8 cellular contexts compared by ENCODE assay signal in the genomic region with DNA sequence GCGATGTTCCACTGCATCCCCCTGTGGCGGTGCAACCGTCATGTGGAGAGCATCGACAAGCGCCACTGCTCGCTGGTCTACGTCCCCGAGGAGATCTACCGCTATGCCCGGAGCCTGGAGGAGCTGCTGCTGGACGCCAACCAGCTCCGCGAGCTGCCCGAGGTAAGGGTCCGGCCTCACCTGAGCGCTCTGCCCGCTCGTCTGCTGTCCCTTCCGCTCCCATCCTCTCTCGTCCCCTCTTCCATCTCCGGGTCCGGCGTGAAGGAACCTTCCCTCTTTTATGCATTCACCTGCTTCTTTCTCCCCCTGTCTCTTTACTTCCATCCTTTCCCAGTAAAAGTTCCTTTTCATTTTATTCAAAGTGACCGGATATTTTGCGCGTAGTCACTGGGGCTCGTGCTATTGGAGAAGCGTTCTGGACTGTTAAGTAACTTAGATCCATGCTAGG. TPM values are rescaled to one million over a fixed set of nuclear protein-coding genes. Genes with fewer than 3 reads are reported as not detected.
A peak's percentile ranks its signal among the peaks of the same experiment; 100 is the strongest.
DNase-seq lines count a peak whose midpoint lies in the region; ATAC-seq and TF ChIP-seq lines count a peak whose summit lies in the region.

No MANE protein-coding gene starts in this region.

- H3K9me2 ChIP-seq in Loucy (replicated peaks; ENCODE audit: low read depth, low read length), result no peaks in the 10 kb centered on the region

- H3K9ac ChIP-seq in Loucy (ENCODE audit: low read depth, low read length, poor library complexity, severe bottlenecking), result peak overlapping the region; percentile 78
- H3K9ac ChIP-seq in subcutaneous abdominal adipose tissue (ENCODE audit: low read length in 5 of 5), result peak overlapping the region in 4 of 5 donors; percentile 20 to 78 (median 66)

- peaks cover 25% of the 10 kb centered on the region for H4K20me1 ChIP-seq in Loucy (ENCODE audit: insufficient read depth, low read length, poor library complexity, severe bottlenecking)

- peaks cover 51% of the 10 kb centered on the region for H3K4me1 ChIP-seq in Loucy (ENCODE audit: insufficient read depth, low read length, poor library complexity, severe bottlenecking)
- peaks cover 3 to 7% of the 10 kb centered on the region in 2 donors for H3K4me1 ChIP-seq in ascending aorta
- H3K4me1 ChIP-seq in subcutaneous abdominal adipose tissue (ENCODE audit: control insufficient read depth in 5 of 5, insufficient read depth in 5 of 5, low read length in 5 of 5), result peaks cover 2 to 28% (median 26%) of the 10 kb centered on the region in 5 donors

- peak overlapping the region; percentile 79 for H3K4me2 ChIP-seq in Loucy (ENCODE audit: low read depth, low read length, poor library complexity, severe bottlenecking)

- H3K79me2 ChIP-seq in Loucy (ENCODE audit: insufficient read depth, low read length), result peaks cover 47% of the 10 kb centered on the region

- H3K9me3 ChIP-seq in Loucy (ENCODE audit: insufficient read depth, low read depth, low read length), result no peaks in the 10 kb centered on the region
- no peaks in the 10 kb centered on the region for H3K9me3 ChIP-seq in ascending aorta
- no peaks in the 10 kb centered on the region for H3K9me3 ChIP-seq in subcutaneous abdominal adipose tissue (ENCODE audit: control insufficient read depth in 5 of 5, low read length in 5 of 5)

- intact Hi-C loops in ascending aorta (cut with DNase I), result loop anchor here (2.0 to 10.0 kb wide), 3 partner anchors 37 to 440 kb away; no protein-coding TSS in a partner anchor

- peak overlapping the region; percentile 74 to 91 for H3K27ac ChIP-seq in ascending aorta
- H3K27ac ChIP-seq in subcutaneous abdominal adipose tissue (ENCODE audit: low read depth, low read length), result no peak overlapping the region

- H3K27me3 ChIP-seq in Loucy (ENCODE audit: insufficient read depth, low read length, poor library complexity, severe bottlenecking) (no peaks in the 10 kb centered on the region), ascending aorta (no peaks in the 10 kb centered on the region), subcutaneous abdominal adipose tissue (ENCODE audit: control insufficient read depth in 5 of 5, insufficient read depth in 4 of 5, low read length in 5 of 5) (peaks cover 0 to 23% (median 4%) of the 10 kb centered on the region in 5 donors)

- no peak for TF ChIP-seq CTCF in AG10803 (conservative IDR thresholded peaks at IDR 0.05; ENCODE audit: low read length)
- TF ChIP-seq CTCF in Loucy (conservative IDR thresholded peaks at IDR 0.05; ENCODE audit: low read length), result no peak
- TF ChIP-seq CTCF in ascending aorta (IDR thresholded peaks at IDR 0.05), result no peak

- H3F3A ChIP-seq in Loucy (ENCODE audit: low read depth), result no peaks in the 10 kb centered on the region

- peak; percentile 29 for ATAC-seq in GM19452 (IDR thresholded peaks at IDR 0.05; ENCODE audit: unreplicated experiment)

- no peak for DNase-seq in AG10803 (ENCODE audit: low read depth)
- no peak for DNase-seq in ascending aorta (ENCODE audit: low spot score in 2 of 2)
- DNase-seq in kidney tubule cell (ENCODE audit: low spot score), result peak; percentile 53
- DNase-seq in epidermal melanocyte (ENCODE audit: insufficient read length, low spot score), result no peak
- no peak for DNase-seq in NK-92 treated with Interleukin-12 subunit alpha and Interleukin-12 subunit beta, amount 100 ng/mL, for 24 hours (lab: John Stamatoyannopoulos, UW)

- H2AFZ ChIP-seq in Loucy (ENCODE audit: low read length), result peak overlapping the region; percentile 88

- H3K36me3 ChIP-seq in Loucy (ENCODE audit: insufficient read depth, low read length) (no peaks in the 10 kb centered on the region), ascending aorta (no peaks in the 10 kb centered on the region), subcutaneous abdominal adipose tissue (ENCODE audit: control insufficient read depth in 5 of 5, insufficient read depth in 5 of 5, low read length in 5 of 5) (no peaks in the 10 kb centered on the region)

- H3K4me3 ChIP-seq in AG10803 (ENCODE audit: low read length), result peak overlapping the region; percentile 89
- H3K4me3 ChIP-seq in Loucy (ENCODE audit: low read length, poor library complexity, severe bottlenecking), result peak overlapping the region; percentile 82
- peak overlapping the region; percentile 84 to 93 for H3K4me3 ChIP-seq in ascending aorta
- H3K4me3 ChIP-seq in subcutaneous abdominal adipose tissue (ENCODE audit: low read depth in 1 of 5, low read length in 5 of 5), result peak overlapping the region; percentile 69 to 88 (median 84)

RNA-seq across cellular contexts. Expression of a gene that starts 0.5 kb away (rescaled TPM):
- total RNA-seq in ascending aorta, result 16.3 TPM
